26 cellular contexts compared by ENCODE assay signal in genomic region chr19:40247178-40247577, GRCh38. TPM values are rescaled to one million over a fixed set of nuclear protein-coding genes. Genes with fewer than 3 reads are reported as not detected.
"Had no signal": no experiment of that assay in that cellular context is flagged by ENCODE, and none has a peak within 500 bp of the region (broad histone marks: within the 10 kb centered on the region; RNA-seq: fewer than 3 reads in every experiment).

No MANE protein-coding gene starts in this region.

- H3K4me3 ChIP-seq: body of pancreas, left ventricle myocardium inferior, ovary, psoas muscle, suprapubic skin, vagina had no signal

- H3K27ac ChIP-seq: body of pancreas, foreskin keratinocyte, left ventricle myocardium inferior, neutrophil, ovary, psoas muscle, suprapubic skin, vagina had no signal

- H3K4me1 ChIP-seq: foreskin keratinocyte had no signal

- H3K36me3 ChIP-seq: ovary had no signal

- H3K9me3 ChIP-seq: body of pancreas, left ventricle myocardium inferior, neutrophil, ovary, psoas muscle, suprapubic skin, vagina had no signal

- DNase-seq: activated CD4-positive, alpha-beta memory T cell treated with anti-CD3 and anti-CD28 coated beads, Interleukin-2, amount 10 ng/mL, durations not matched to agents 7 days and 5 days; activated CD4-positive, alpha-beta T cell treated with anti-CD3 and anti-CD28 coated beads for 48 hours; activated effector memory CD4-positive, alpha-beta T cell treated with anti-CD3 and anti-CD28 coated beads, Interleukin-2, amount 50 U/mL, for 16 hours; activated naive CD4-positive, alpha-beta T cell treated with anti-CD3 and anti-CD28 coated beads, Interleukin-2, amount 10 ng/mL, durations not matched to agents 7 days and 5 days; activated T-cell treated with anti-CD3 and anti-CD28 coated beads for 4 hours; body of pancreas; effector CD8-positive, alpha-beta T cell; foreskin keratinocyte; kidney glomerular epithelial cell; left ventricle myocardium inferior; mammary epithelial cell; natural killer cell; ovary; psoas muscle; stimulated activated CD4-positive, alpha-beta T cell treated with anti-CD3 and anti-CD28 coated beads, Interleukin-1b, Interleukin-23, amount 100 ng/mL, for 48 hours; T-helper 17 cell; trophoblast cell had no signal

- ATAC-seq: body of pancreas, foreskin keratinocyte, right cardiac atrium, T-helper 17 cell had no signal

- H3K27me3 ChIP-seq: body of pancreas, foreskin keratinocyte, neutrophil, ovary, suprapubic skin, vagina had no signal

RNA-seq across cellular contexts. Expression of gene CCNP, which starts 20.7 kb away (rescaled TPM):
- total RNA-seq: activated CD4-positive, alpha-beta memory T cell treated with anti-CD3 and anti-CD28 coated beads, Interleukin-2, amount 10 ng/mL, durations not matched to agents 7 days and 5 days; body of pancreas; glomerular endothelial cell; psoas muscle; skeletal muscle tissue; vagina had no signal

RNA-seq across cellular contexts. Expression of gene TTC9B, which starts 29.0 kb away (rescaled TPM):
- total RNA-seq: activated CD4-positive, alpha-beta memory T cell treated with anti-CD3 and anti-CD28 coated beads, Interleukin-2, amount 10 ng/mL, durations not matched to agents 7 days and 5 days; body of pancreas; cardiac septum; chondrocyte; foreskin keratinocyte; glomerular endothelial cell; left ventricle myocardium inferior; mammary epithelial cell; mesothelial cell of epicardium; natural killer cell; ovary; psoas muscle; right cardiac atrium; skeletal muscle tissue; suprapubic skin; T-helper 17 cell; vagina had no signal
